1 cellular context compared by ENCODE assay signal in genomic region chr10:103193107-103193819, GRCh38.
TF ChIP-seq lines count a peak whose summit lies in the region.

Gene NT5C2, minus strand, starts transcription at chr10:103193272. Its CDS starts 18,314 bp downstream, at chr10:103174958.

TF ChIP-seq in A549, 52 proteins besides CTCF, POLR2A, EP300 and RAD21 (continued from another document):
- TF ChIP-seq BCL3 (IDR thresholded peaks at IDR 0.05) (peak; percentile 75; the same call in 2 of the 3 replicates), MAFK (IDR thresholded peaks at IDR 0.05; ENCODE audit: partially characterized antibody) (no peak), POLR2AphosphoS2 (conservative IDR thresholded peaks at IDR 0.05; ENCODE audit: low read length) (no peak), NR3C1 (IDR thresholded peaks at IDR 0.05) (no peak), KDM1A (IDR thresholded peaks at IDR 0.05; ENCODE audit: low read depth) (no peak), HOXB5 (CRISPR knock-in tag; IDR thresholded peaks at IDR 0.05) (0 out of 2 replicates have a peak, but pooled peaks have one; percentile 27), RARB (CRISPR knock-in tag; IDR thresholded peaks at IDR 0.05) (no peak), KDM5A (IDR thresholded peaks at IDR 0.05) (no peak), TP53 (CRISPR knock-in tag; IDR thresholded peaks at IDR 0.05) (0 out of 2 replicates have a peak, but pooled peaks have one; percentile 20), CHD4 (IDR thresholded peaks at IDR 0.05; ENCODE audit: borderline replicate concordance) (no peak), EHMT2 (IDR thresholded peaks at IDR 0.05; ENCODE audit: low read depth) (no peak), PBX3 (IDR thresholded peaks at IDR 0.05) (0 out of 2 replicates have a peak, but pooled peaks have one; percentile 27), REST (IDR thresholded peaks at IDR 0.05) (no peak), CEBPB (IDR thresholded peaks at IDR 0.05) (no peak), HMGXB4 (CRISPR knock-in tag; IDR thresholded peaks at IDR 0.05; ENCODE audit: borderline replicate concordance) (no peak), CBX2 (IDR thresholded peaks at IDR 0.05; ENCODE audit: borderline replicate concordance, low read depth) (no peak)
TF ChIP-seq in A549: peak in this region for 7.
